Comparison of ENCODE assay signal across 8 cellular contexts in genomic region chr19:18438331-18439024, GRCh38. TPM values are rescaled to one million over a fixed set of nuclear protein-coding genes. Genes with fewer than 3 reads are reported as not detected.
DNase-seq lines count a peak whose midpoint lies in the region; ATAC-seq and TF ChIP-seq lines count a peak whose summit lies in the region.

No MANE protein-coding gene starts in this region.

- ATAC-seq in RWPE2 (ENCODE audit: low read depth) = peak; percentile 7; the same call in 2 of the 3 replicates
- no peak for ATAC-seq in GM21526 (IDR thresholded peaks at IDR 0.05; ENCODE audit: low FRiP score, unreplicated experiment)

- POLR2A ChIA-PET in Caco-2 (lab: Charles Lee) = no interaction called here

- peak overlapping the region; percentile 67 for H3K27ac Mint-ChIP-seq in Caco-2 (ENCODE audit: unreplicated experiment)

- BruUV-seq in Caco-2 (replicated peaks; lab: Mats Ljungman, UMichigan) = no TSS peak

- H3K27me3 ChIP-seq in Caco-2 (replicated peaks; ENCODE audit: control insufficient read depth, insufficient read depth, low read length) (no peaks in the 10 kb centered on the region), RWPE2 (ENCODE audit: insufficient read depth, poor library complexity, severe bottlenecking) (no peaks in the 10 kb centered on the region), parathyroid adenoma (ENCODE audit: control insufficient read depth, insufficient read depth, low read length) (no peaks in the 10 kb centered on the region)

- H3K9me3 Mint-ChIP-seq in Caco-2 (ENCODE audit: unreplicated experiment) = peaks cover 10% of the 10 kb centered on the region

- H3K9ac ChIP-seq in parathyroid adenoma = no peak overlapping the region

- no peaks in the 10 kb centered on the region; the same call in 1 of the 2 replicates for H3K36me3 ChIP-seq in Caco-2 (ENCODE audit: control insufficient read depth, insufficient read depth, low read length)
- peaks cover 7% of the 10 kb centered on the region for H3K36me3 ChIP-seq in RWPE2 (ENCODE audit: low read depth)
- no peaks in the 10 kb centered on the region for H3K36me3 ChIP-seq in parathyroid adenoma (ENCODE audit: control insufficient read depth, insufficient read depth, low read length)

- peak overlapping the region; percentile 81 for H2AFZ ChIP-seq in parathyroid adenoma

- peaks cover 53% of the 10 kb centered on the region for H3K36me3 Mint-ChIP-seq in Caco-2 (ENCODE audit: insufficient read depth, unreplicated experiment)

- TF ChIP-seq CTCF in Caco-2 (IDR thresholded peaks at IDR 0.05; ENCODE audit: insufficient read depth in 1 of 2, low read depth in 1 of 2, low read length in 1 of 2, severe bottlenecking in 1 of 2, unreplicated experiment in 1 of 2) (no peak), RWPE2 (IDR thresholded peaks at IDR 0.05; ENCODE audit: poor library complexity, severe bottlenecking) (no peak), fibroblast of the aortic adventitia (IDR thresholded peaks at IDR 0.05; ENCODE audit: insufficient read depth, low read length) (no peak), parathyroid adenoma (IDR thresholded peaks at IDR 0.05) (no peak)

- CTCF ChIA-PET in Caco-2 (lab: Charles Lee) = interaction anchor here (0.7 to 1.1 kb wide), 3 partner anchors 10 to 23 kb away, joined by 3 to 6 read pairs (median 4); no protein-coding TSS in a partner anchor

- H3K79me2 ChIP-seq in parathyroid adenoma = peaks cover under 1% of the 10 kb centered on the region

- H3K4me3 ChIP-seq in Caco-2 (ENCODE audit: low read depth, low read length) = peak overlapping the region; percentile 75
- H3K4me3 ChIP-seq in RWPE2 (ENCODE audit: severe bottlenecking) = peak overlapping the region; percentile 45
- H3K4me3 ChIP-seq in fibroblast of the aortic adventitia (ENCODE audit: low read depth, low read length) = peak overlapping the region; percentile 17
- H3K4me3 ChIP-seq in parathyroid adenoma (ENCODE audit: low read depth, low read length) = peak overlapping the region; percentile 71

- no peaks in the 10 kb centered on the region for H3K27me3 Mint-ChIP-seq in Caco-2 (ENCODE audit: insufficient read depth, unreplicated experiment)

- intact Hi-C loops in Caco-2 (cut with micrococcal nuclease; ENCODE audit: unreplicated experiment) = loop anchor here (1.0 kb wide), 1 partner anchor 19 kb away; the partner anchor contains the start of gene SSBP4

- peaks cover 16% of the 10 kb centered on the region for H3K4me1 Mint-ChIP-seq in Caco-2 (ENCODE audit: low read depth, unreplicated experiment)

- H3K9me3 ChIP-seq in Caco-2 (no peaks in the 10 kb centered on the region), RWPE2 (ENCODE audit: severe bottlenecking) (no peaks in the 10 kb centered on the region), parathyroid adenoma (ENCODE audit: control insufficient read depth, low read length) (no peaks in the 10 kb centered on the region)

- DNase-seq in Caco-2 (peak; percentile 44 to 64), RWPE2 (ENCODE audit: low spot score) (no peak), fibroblast of the aortic adventitia (ENCODE audit: low read depth) (peak; percentile 46), HPDE6-E6E7 (ENCODE audit: extremely low spot score) (no peak), DMS53 treated with DMSO at 0.1 percent for 48 hours (lab: John Stamatoyannopoulos, UW; ENCODE audit: unreplicated experiment) (no peak)
- no peak for DNase-seq in stimulated activated CD4-positive, alpha-beta T cell treated with anti-CD3 and anti-CD28 coated beads, Interleukin-1b, Interleukin-23, amount 100 ng/mL, for 48 hours

- H3K4me1 ChIP-seq in Caco-2 = peaks cover 10% of the 10 kb centered on the region
- peaks cover 15% of the 10 kb centered on the region for H3K4me1 ChIP-seq in RWPE2 (ENCODE audit: insufficient read depth, poor library complexity, severe bottlenecking)
- peaks cover 14% of the 10 kb centered on the region for H3K4me1 ChIP-seq in parathyroid adenoma

- H3K27ac ChIP-seq in RWPE2 (ENCODE audit: poor library complexity, severe bottlenecking) (peak overlapping the region; percentile 40), parathyroid adenoma (peak overlapping the region; percentile 71)

- H3K4me2 ChIP-seq in parathyroid adenoma (ENCODE audit: low read length) = peak overlapping the region; percentile 84

- H3K4me3 Mint-ChIP-seq in Caco-2 (ENCODE audit: unreplicated experiment) = peak overlapping the region; percentile 78

RNA-seq across cellular contexts. Expression of gene ISYNA1, which starts 0.5 kb away (rescaled TPM):
- total RNA-seq in Caco-2 (2022) (65.3 and 67.3 TPM in 2 replicates), fibroblast of the aortic adventitia (ENCODE audit: low replicate concordance) (6.3 and 42.1 TPM in 2 replicates)

RNA-seq across cellular contexts. Expression of gene SSBP4, which starts 19.3 kb away (rescaled TPM):
- total RNA-seq in Caco-2 (2022) = 46.2 and 49.4 TPM in 2 replicates
- 66.7 and 76.4 TPM in 2 replicates for total RNA-seq in fibroblast of the aortic adventitia (ENCODE audit: low replicate concordance)

RNA-seq across cellular contexts. Expression of gene LRRC25, which starts 41.1 kb away (rescaled TPM):
- total RNA-seq in Caco-2 (2022) (not detected in 2 replicates), fibroblast of the aortic adventitia (ENCODE audit: low replicate concordance) (0.09 TPM in 1 of 2 replicates, not detected in the other)

RNA-seq across cellular contexts. Expression of gene GDF15, which starts 52.5 kb away (rescaled TPM):
- total RNA-seq in Caco-2 (2022) (55.3 and 56.1 TPM in 2 replicates), fibroblast of the aortic adventitia (ENCODE audit: low replicate concordance) (23.8 and 27.6 TPM in 2 replicates)

Comparison
In these comparisons a context has a peak if more than half of its experiments do, and no peak if none do; other contexts are left out.
1. DNase-seq: peak in Caco-2 (2 of 2) and fibroblast of the aortic adventitia (single experiment); none in RWPE2 (single experiment), HPDE6-E6E7 (single experiment), DMS53 treated with DMSO at 0.1 percent for 48 hours (single experiment) and stimulated activated CD4-positive, alpha-beta T cell treated with anti-CD3 and anti-CD28 coated beads, Interleukin-1b, Interleukin-23, amount 100 ng/mL, for 48 hours (single experiment).
2. H3K4me3 ChIP-seq: peak in every context shown above with its lines; median percentile 75 in Caco-2; 71 in parathyroid adenoma; 45 in RWPE2; 17 in fibroblast of the aortic adventitia.